9 cellular contexts compared by ENCODE assay signal in genomic region chr2:159895258-159896209, GRCh38. TPM values are rescaled to one million over a fixed set of nuclear protein-coding genes. Genes with fewer than 3 reads are reported as not detected.
DNase-seq lines count a peak whose midpoint lies in the region; ATAC-seq lines count a peak whose summit lies in the region.
"Had no signal": no experiment of that assay in that cellular context is flagged by ENCODE, and none has a peak within 500 bp of the region (broad histone marks: within the 10 kb centered on the region; RNA-seq: fewer than 3 reads in every experiment).

No MANE protein-coding gene starts in this region.

- ATAC-seq in GM18868 (IDR thresholded peaks at IDR 0.05; ENCODE audit: unreplicated experiment), result peak; percentile 67
- peak; percentile 65 for ATAC-seq in HG02884 (IDR thresholded peaks at IDR 0.05; ENCODE audit: unreplicated experiment)

- peaks cover 81% of the 10 kb centered on the region for H3K36me3 Mint-ChIP-seq in activated T-helper 2 cell treated with anti-CD3 and anti-CD28 coated beads, Interferon-gamma antibody, Interleukin-2, Interleukin-4, amounts not matched to agents 10 μg/mL and 5 μg/mL and 100 μg/mL, durations not matched to agents 14 hours and 24 hours and 36 hours (ENCODE audit: low read depth)

- H3K27me3 Mint-ChIP-seq in activated T-helper 2 cell treated with anti-CD3 and anti-CD28 coated beads, Interferon-gamma antibody, Interleukin-2, Interleukin-4, amounts not matched to agents 10 μg/mL and 5 μg/mL and 100 μg/mL, durations not matched to agents 14 hours and 24 hours and 36 hours (ENCODE audit: low read depth), result no peaks in the 10 kb centered on the region

- DNase-seq in COLO668 (lab: John Stamatoyannopoulos, UW; ENCODE audit: unreplicated experiment) (peak; percentile 14), putamen (ENCODE audit: low spot score) (no peak), DMS153 (lab: John Stamatoyannopoulos, UW) (no peak), NCI-H82 treated with DMSO at 0.1 percent for 48 hours (lab: John Stamatoyannopoulos, UW; ENCODE audit: unreplicated experiment) (no peak), HPDE6-E6E7 (ENCODE audit: extremely low spot score) (no peak)
- DNase-seq in activated T-helper 2 cell treated with anti-CD3 and anti-CD28 coated beads, Interferon-gamma antibody, Interleukin-2, Interleukin-4, amounts not matched to agents 10 μg/mL and 5 μg/mL and 100 μg/mL, durations not matched to agents 14 hours and 24 hours and 36 hours (ENCODE audit: low spot score), result no peak
- DNase-seq: GF-D8 had no signal

- H3K9me3 Mint-ChIP-seq in activated T-helper 2 cell treated with anti-CD3 and anti-CD28 coated beads, Interferon-gamma antibody, Interleukin-2, Interleukin-4, amounts not matched to agents 10 μg/mL and 5 μg/mL and 100 μg/mL, durations not matched to agents 14 hours and 24 hours and 36 hours, result no peaks in the 10 kb centered on the region

- peaks cover 64% of the 10 kb centered on the region for H3K4me1 Mint-ChIP-seq in activated T-helper 2 cell treated with anti-CD3 and anti-CD28 coated beads, Interferon-gamma antibody, Interleukin-2, Interleukin-4, amounts not matched to agents 10 μg/mL and 5 μg/mL and 100 μg/mL, durations not matched to agents 14 hours and 24 hours and 36 hours (ENCODE audit: low read depth)

- intact Hi-C loops in activated T-helper 2 cell treated with anti-CD3 and anti-CD28 coated beads, Interferon-gamma antibody, Interleukin-2, Interleukin-4, amounts not matched to agents 10 μg/mL and 5 μg/mL and 100 μg/mL, durations not matched to agents 14 hours and 24 hours and 36 hours (cut with micrococcal nuclease), result loop anchor here (1.0 to 10.0 kb wide), 4 partner anchors 9 to 1179 kb away; partner anchors contain the start of gene LY75

- peak overlapping the region; percentile 27 for H3K4me3 Mint-ChIP-seq in activated T-helper 2 cell treated with anti-CD3 and anti-CD28 coated beads, Interferon-gamma antibody, Interleukin-2, Interleukin-4, amounts not matched to agents 10 μg/mL and 5 μg/mL and 100 μg/mL, durations not matched to agents 14 hours and 24 hours and 36 hours (ENCODE audit: low read depth)

- H3K27ac Mint-ChIP-seq in activated T-helper 2 cell treated with anti-CD3 and anti-CD28 coated beads, Interferon-gamma antibody, Interleukin-2, Interleukin-4, amounts not matched to agents 10 μg/mL and 5 μg/mL and 100 μg/mL, durations not matched to agents 14 hours and 24 hours and 36 hours, result peak overlapping the region; percentile 84

RNA-seq across cellular contexts. Expression of gene LY75, which starts 9.0 kb away (rescaled TPM):
- 112 TPM in 2 replicates for total RNA-seq in activated T-helper 2 cell treated with anti-CD3 and anti-CD28 coated beads, Interferon-gamma antibody, Interleukin-2, Interleukin-4, amounts not matched to agents 10 μg/mL and 5 μg/mL and 100 μg/mL, durations not matched to agents 14 hours and 24 hours and 36 hours
